Comparison of ENCODE assay signal across 12 cellular contexts in the genomic region with DNA sequence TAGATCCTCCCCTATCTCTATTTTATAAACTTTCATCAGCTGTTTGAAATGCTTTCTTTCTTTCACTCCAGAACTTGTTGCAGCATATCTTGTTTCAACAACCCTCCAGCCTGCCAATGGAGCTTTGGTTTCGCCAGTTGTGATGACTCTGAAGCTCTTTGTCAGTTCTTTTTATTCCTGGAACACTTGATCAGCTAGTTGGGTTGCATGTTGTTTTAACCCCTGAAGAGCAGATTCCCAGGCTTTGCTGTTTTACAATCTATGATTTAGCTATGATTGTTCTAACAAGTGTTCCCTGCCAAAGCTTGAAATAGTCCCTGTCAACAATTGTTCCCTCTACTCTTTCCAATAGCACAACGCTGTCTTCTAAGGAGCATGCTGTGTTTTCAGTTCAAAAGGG. TPM values are rescaled to one million over a fixed set of nuclear protein-coding genes. Genes with fewer than 3 reads are reported as not detected.
DNase-seq lines count a peak whose midpoint lies in the region; ATAC-seq and TF ChIP-seq lines count a peak whose summit lies in the region.
"Had no signal": no experiment of that assay in that cellular context is flagged by ENCODE, and none has a peak within 500 bp of the region (broad histone marks: within the 10 kb centered on the region; RNA-seq: fewer than 3 reads in every experiment).

No MANE protein-coding gene starts in this region.

- in situ Hi-C loops in transverse colon (cut with MboI; ENCODE audit: low pct_ligation_motif_present in 1 of 4, low pct_unique_long_range_greater_than_20kb in 1 of 4, low sequenced_read_pairs in 3 of 4), result no loop called here

- WGBS in transverse colon (ENCODE audit: low coverage in 1 of 2), 2 donors, result 75 to 79% methylated on average over 2 of the region's 2 CpGs

- no peaks in the 10 kb centered on the region for H3K36me3 Mint-ChIP-seq in neural progenitor cell
- peaks cover 53% of the 10 kb centered on the region for H3K36me3 Mint-ChIP-seq in activated CD8-positive, alpha-beta T cell treated with anti-CD3 and anti-CD28 coated beads, Interleukin-2, amount 10 ng/mL, durations not matched to agents 7 days and 5 days (ENCODE audit: low read depth)

- H3K9me3 ChIP-seq in neural progenitor cell (ENCODE audit: low read depth) (no peaks in the 10 kb centered on the region), transverse colon (no peaks in the 10 kb centered on the region)

- no peak for TF ChIP-seq EP300 in transverse colon (IDR thresholded peaks at IDR 0.05; ENCODE audit: low read depth)

- H3K4me3 Mint-ChIP-seq in neural progenitor cell, result no peak overlapping the region
- no peak overlapping the region for H3K4me3 Mint-ChIP-seq in activated CD8-positive, alpha-beta T cell treated with anti-CD3 and anti-CD28 coated beads, Interleukin-2, amount 10 ng/mL, durations not matched to agents 7 days and 5 days

- H3K4me1 Mint-ChIP-seq in neural progenitor cell, result no peaks in the 10 kb centered on the region
- H3K4me1 Mint-ChIP-seq in activated CD8-positive, alpha-beta T cell treated with anti-CD3 and anti-CD28 coated beads, Interleukin-2, amount 10 ng/mL, durations not matched to agents 7 days and 5 days (ENCODE audit: low read depth), result peaks cover 37% of the 10 kb centered on the region

- no peaks in the 10 kb centered on the region for H4K20me1 ChIP-seq in neural progenitor cell (ENCODE audit: low read depth)

- H3K4me1 ChIP-seq in neural progenitor cell (no peaks in the 10 kb centered on the region), transverse colon (peaks cover 0 to 13% (median 7%) of the 10 kb centered on the region in 4 donors)

- no peaks in the 10 kb centered on the region for H3K79me2 ChIP-seq in neural progenitor cell (ENCODE audit: low read depth)

- no peak overlapping the region for H3K4me3 ChIP-seq in AG09309 (ENCODE audit: control insufficient read depth, low read depth, low read length)
- no peak overlapping the region for H3K4me3 ChIP-seq in neural progenitor cell
- no peak overlapping the region for H3K4me3 ChIP-seq in transverse colon

- no peaks in the 10 kb centered on the region for H3K27me3 Mint-ChIP-seq in neural progenitor cell (ENCODE audit: insufficient read depth, low read depth)
- H3K27me3 Mint-ChIP-seq in activated CD8-positive, alpha-beta T cell treated with anti-CD3 and anti-CD28 coated beads, Interleukin-2, amount 10 ng/mL, durations not matched to agents 7 days and 5 days (ENCODE audit: low read depth), result no peaks in the 10 kb centered on the region

- H3K27ac ChIP-seq in neural progenitor cell, result no peak overlapping the region
- H3K27ac ChIP-seq in transverse colon, result peak overlapping the region in 1 of 4 donors; percentile 6

- no peak overlapping the region for H3K4me2 ChIP-seq in neural progenitor cell

- no peaks in the 10 kb centered on the region for H3K27me3 ChIP-seq in neural progenitor cell
- no peaks in the 10 kb centered on the region for H3K27me3 ChIP-seq in transverse colon

- ATAC-seq in SK-N-SH treated with all-trans-retinoic acid at 6 μM for 48 hours, result peak; percentile 43
- no peak for ATAC-seq in activated CD8-positive, alpha-beta T cell treated with anti-CD3 and anti-CD28 coated beads, Interleukin-2, amount 10 ng/mL, durations not matched to agents 7 days and 5 days
- ATAC-seq in HG03196 (IDR thresholded peaks at IDR 0.05; ENCODE audit: unreplicated experiment), result no peak

- no peak overlapping the region for H3K9ac ChIP-seq in neural progenitor cell

- intact Hi-C loops in transverse colon (cut with DNase I; ENCODE audit: low total_unique reads), result no loop called here

- TF ChIP-seq CTCF in AG09309 (IDR thresholded peaks at IDR 0.05; ENCODE audit: control insufficient read depth, insufficient read depth, low read depth, low read length, missing control alignments) (no peak), neural progenitor cell (IDR thresholded peaks at IDR 0.05) (no peak), transverse colon (IDR thresholded peaks at IDR 0.05) (no peak)

- no peaks in the 10 kb centered on the region for H3K9me3 Mint-ChIP-seq in neural progenitor cell
- no peaks in the 10 kb centered on the region for H3K9me3 Mint-ChIP-seq in activated CD8-positive, alpha-beta T cell treated with anti-CD3 and anti-CD28 coated beads, Interleukin-2, amount 10 ng/mL, durations not matched to agents 7 days and 5 days (ENCODE audit: insufficient read depth)

- peaks cover 7% of the 10 kb centered on the region for H3F3A ChIP-seq in neural progenitor cell (ENCODE audit: low read depth)

- peak overlapping the region; percentile 83 for H2AFZ ChIP-seq in neural progenitor cell (replicated peaks)

- H3K27ac Mint-ChIP-seq in neural progenitor cell, result no peak overlapping the region
- H3K27ac Mint-ChIP-seq in activated CD8-positive, alpha-beta T cell treated with anti-CD3 and anti-CD28 coated beads, Interleukin-2, amount 10 ng/mL, durations not matched to agents 7 days and 5 days, result no peak overlapping the region

- TF ChIP-seq POLR2A in transverse colon (IDR thresholded peaks at IDR 0.05), result no peak

- DNase-seq in AG09309 (ENCODE audit: low read depth) (peak; percentile 77), fibroblast of the conjunctiva (ENCODE audit: low read depth) (peak; percentile 83), neural progenitor cell (ENCODE audit: low spot score) (no peak), NCI-H2227 treated with DMSO at 0.1 percent for 48 hours (lab: John Stamatoyannopoulos, UW) (no peak), transverse colon (no peak)
- no peak for DNase-seq in activated CD8-positive, alpha-beta T cell treated with anti-CD3 and anti-CD28 coated beads, Interleukin-2, amount 10 ng/mL, durations not matched to agents 7 days and 5 days
- DNase-seq: activated T-cell treated with anti-CD3 and anti-CD28 coated beads, Interleukin-2, amount 50 U/mL, for 1 hour; kidney glomerular epithelial cell; small intestine; stimulated activated naive CD4-positive, alpha-beta T cell treated with Interleukin-2 at 50 U/mL for 16 hours had no signal

- CTCF ChIA-PET in activated CD8-positive, alpha-beta T cell treated with anti-CD3 and anti-CD28 coated beads, Interleukin-2, amount 10 ng/mL, durations not matched to agents 7 days and 5 days (lab: Charles Lee), result interaction anchor here (1.1 to 1.3 kb wide), 3 partner anchors 10 to 75 kb away, joined by 3 read pairs; no protein-coding TSS in a partner anchor

- POLR2A ChIA-PET in activated CD8-positive, alpha-beta T cell treated with anti-CD3 and anti-CD28 coated beads, Interleukin-2, amount 10 ng/mL, durations not matched to agents 7 days and 5 days (lab: Charles Lee), result no interaction called here

- H3K36me3 ChIP-seq in neural progenitor cell (no peaks in the 10 kb centered on the region), transverse colon (no peaks in the 10 kb centered on the region)

TF ChIP-seq in SK-N-SH treated with all-trans-retinoic acid at 6 μM for 48 hours, 23 proteins besides CTCF, POLR2A, EP300 and RAD21 (continues in another document):
- no peak for TF ChIP-seq CSDC2 (CRISPR knock-in tag; IDR thresholded peaks at IDR 0.05)
- no peak for TF ChIP-seq TOX (CRISPR knock-in tag; IDR thresholded peaks at IDR 0.05; ENCODE audit: borderline replicate concordance)
- no peak for TF ChIP-seq OSR1 (CRISPR knock-in tag; IDR thresholded peaks at IDR 0.05)
- no peak for TF ChIP-seq ESRRG (CRISPR knock-in tag; IDR thresholded peaks at IDR 0.05)
- no peak for TF ChIP-seq ZNF8 (CRISPR knock-in tag; IDR thresholded peaks at IDR 0.05)
- no peak for TF ChIP-seq TCF4 (CRISPR knock-in tag; IDR thresholded peaks at IDR 0.05; ENCODE audit: borderline replicate concordance)
- TF ChIP-seq ISL1 (CRISPR knock-in tag; IDR thresholded peaks at IDR 0.05), result no peak
- no peak for TF ChIP-seq PPARA (CRISPR knock-in tag; IDR thresholded peaks at IDR 0.05; ENCODE audit: borderline replicate concordance)
- TF ChIP-seq ZFP3 (CRISPR knock-in tag; IDR thresholded peaks at IDR 0.05), result no peak
- TF ChIP-seq, protein P1, sequence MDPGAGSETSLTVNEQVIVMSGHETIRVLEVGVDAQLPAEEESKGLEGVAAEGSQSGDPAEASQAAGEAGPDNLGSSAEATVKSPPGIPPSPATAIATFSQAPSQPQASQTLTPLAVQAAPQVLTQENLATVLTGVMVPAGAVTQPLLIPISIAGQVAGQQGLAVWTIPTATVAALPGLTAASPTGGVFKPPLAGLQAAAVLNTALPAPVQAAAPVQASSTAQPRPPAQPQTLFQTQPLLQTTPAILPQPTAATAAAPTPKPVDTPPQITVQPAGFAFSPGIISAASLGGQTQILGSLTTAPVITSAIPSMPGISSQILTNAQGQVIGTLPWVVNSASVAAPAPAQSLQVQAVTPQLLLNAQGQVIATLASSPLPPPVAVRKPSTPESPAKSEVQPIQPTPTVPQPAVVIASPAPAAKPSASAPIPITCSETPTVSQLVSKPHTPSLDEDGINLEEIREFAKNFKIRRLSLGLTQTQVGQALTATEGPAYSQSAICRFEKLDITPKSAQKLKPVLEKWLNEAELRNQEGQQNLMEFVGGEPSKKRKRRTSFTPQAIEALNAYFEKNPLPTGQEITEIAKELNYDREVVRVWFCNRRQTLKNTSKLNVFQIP (CRISPR knock-in tag; IDR thresholded peaks at IDR 0.05; ENCODE audit: borderline replicate concordance, low read depth), result no peak

RNA-seq across cellular contexts. Expression of a gene that starts 50.6 kb away (rescaled TPM):
- 112 and 131 TPM in 2 replicates for total RNA-seq in neural progenitor cell (ENCODE audit: low replicate concordance)
- 100 to 1,000 TPM in 1 of 2 experiments, 10 to 100 TPM in 1; 99.2 to 101 TPM for total RNA-seq in activated CD8-positive, alpha-beta T cell treated with anti-CD3 and anti-CD28 coated beads, Interleukin-2, amount 10 ng/mL, durations not matched to agents 7 days and 5 days
- total RNA-seq in transverse colon, result 10 to 100 TPM in 2 of 4 donors, 1 to 10 TPM in 2; 7.9 to 27.5 (median 12.8) TPM

Comparison
In these comparisons a context has a peak if more than half of its experiments do, and no peak if none do; other contexts are left out.
1. DNase-seq: peak in AG09309 (single experiment) and fibroblast of the conjunctiva (single experiment); none in neural progenitor cell (single experiment), NCI-H2227 treated with DMSO at 0.1 percent for 48 hours (single experiment), activated CD8-positive, alpha-beta T cell treated with anti-CD3 and anti-CD28 coated beads, Interleukin-2, amount 10 ng/mL, durations not matched to agents 7 days and 5 days (single experiment) and transverse colon (single experiment).